ENCODE assay signal across 1 cellular context in the genomic region with DNA sequence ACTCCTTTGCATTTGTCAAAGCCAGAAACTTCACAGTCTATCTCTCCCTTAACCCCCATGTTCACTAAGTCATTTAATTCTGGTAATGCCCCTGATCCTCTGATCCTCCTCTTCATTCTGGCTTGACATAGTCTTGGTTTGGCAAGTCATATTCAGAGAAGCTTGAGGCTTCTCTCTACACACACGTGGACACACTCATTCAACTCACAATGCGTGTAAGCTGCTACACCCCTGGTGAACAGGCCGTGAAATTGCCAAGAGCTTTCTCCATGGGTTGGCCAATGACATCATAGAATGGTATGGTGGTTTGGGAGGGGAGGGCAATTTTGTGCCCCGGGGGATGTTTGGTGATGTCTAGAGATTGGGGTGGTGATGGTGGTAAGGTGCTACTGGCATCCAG.
TF ChIP-seq lines count a peak whose summit lies in the region.

No MANE protein-coding gene starts in this region.

TF ChIP-seq in GM23338, 12 proteins besides CTCF, POLR2A, EP300 and RAD21 (continued from another document):
- TF ChIP-seq, protein P1, sequence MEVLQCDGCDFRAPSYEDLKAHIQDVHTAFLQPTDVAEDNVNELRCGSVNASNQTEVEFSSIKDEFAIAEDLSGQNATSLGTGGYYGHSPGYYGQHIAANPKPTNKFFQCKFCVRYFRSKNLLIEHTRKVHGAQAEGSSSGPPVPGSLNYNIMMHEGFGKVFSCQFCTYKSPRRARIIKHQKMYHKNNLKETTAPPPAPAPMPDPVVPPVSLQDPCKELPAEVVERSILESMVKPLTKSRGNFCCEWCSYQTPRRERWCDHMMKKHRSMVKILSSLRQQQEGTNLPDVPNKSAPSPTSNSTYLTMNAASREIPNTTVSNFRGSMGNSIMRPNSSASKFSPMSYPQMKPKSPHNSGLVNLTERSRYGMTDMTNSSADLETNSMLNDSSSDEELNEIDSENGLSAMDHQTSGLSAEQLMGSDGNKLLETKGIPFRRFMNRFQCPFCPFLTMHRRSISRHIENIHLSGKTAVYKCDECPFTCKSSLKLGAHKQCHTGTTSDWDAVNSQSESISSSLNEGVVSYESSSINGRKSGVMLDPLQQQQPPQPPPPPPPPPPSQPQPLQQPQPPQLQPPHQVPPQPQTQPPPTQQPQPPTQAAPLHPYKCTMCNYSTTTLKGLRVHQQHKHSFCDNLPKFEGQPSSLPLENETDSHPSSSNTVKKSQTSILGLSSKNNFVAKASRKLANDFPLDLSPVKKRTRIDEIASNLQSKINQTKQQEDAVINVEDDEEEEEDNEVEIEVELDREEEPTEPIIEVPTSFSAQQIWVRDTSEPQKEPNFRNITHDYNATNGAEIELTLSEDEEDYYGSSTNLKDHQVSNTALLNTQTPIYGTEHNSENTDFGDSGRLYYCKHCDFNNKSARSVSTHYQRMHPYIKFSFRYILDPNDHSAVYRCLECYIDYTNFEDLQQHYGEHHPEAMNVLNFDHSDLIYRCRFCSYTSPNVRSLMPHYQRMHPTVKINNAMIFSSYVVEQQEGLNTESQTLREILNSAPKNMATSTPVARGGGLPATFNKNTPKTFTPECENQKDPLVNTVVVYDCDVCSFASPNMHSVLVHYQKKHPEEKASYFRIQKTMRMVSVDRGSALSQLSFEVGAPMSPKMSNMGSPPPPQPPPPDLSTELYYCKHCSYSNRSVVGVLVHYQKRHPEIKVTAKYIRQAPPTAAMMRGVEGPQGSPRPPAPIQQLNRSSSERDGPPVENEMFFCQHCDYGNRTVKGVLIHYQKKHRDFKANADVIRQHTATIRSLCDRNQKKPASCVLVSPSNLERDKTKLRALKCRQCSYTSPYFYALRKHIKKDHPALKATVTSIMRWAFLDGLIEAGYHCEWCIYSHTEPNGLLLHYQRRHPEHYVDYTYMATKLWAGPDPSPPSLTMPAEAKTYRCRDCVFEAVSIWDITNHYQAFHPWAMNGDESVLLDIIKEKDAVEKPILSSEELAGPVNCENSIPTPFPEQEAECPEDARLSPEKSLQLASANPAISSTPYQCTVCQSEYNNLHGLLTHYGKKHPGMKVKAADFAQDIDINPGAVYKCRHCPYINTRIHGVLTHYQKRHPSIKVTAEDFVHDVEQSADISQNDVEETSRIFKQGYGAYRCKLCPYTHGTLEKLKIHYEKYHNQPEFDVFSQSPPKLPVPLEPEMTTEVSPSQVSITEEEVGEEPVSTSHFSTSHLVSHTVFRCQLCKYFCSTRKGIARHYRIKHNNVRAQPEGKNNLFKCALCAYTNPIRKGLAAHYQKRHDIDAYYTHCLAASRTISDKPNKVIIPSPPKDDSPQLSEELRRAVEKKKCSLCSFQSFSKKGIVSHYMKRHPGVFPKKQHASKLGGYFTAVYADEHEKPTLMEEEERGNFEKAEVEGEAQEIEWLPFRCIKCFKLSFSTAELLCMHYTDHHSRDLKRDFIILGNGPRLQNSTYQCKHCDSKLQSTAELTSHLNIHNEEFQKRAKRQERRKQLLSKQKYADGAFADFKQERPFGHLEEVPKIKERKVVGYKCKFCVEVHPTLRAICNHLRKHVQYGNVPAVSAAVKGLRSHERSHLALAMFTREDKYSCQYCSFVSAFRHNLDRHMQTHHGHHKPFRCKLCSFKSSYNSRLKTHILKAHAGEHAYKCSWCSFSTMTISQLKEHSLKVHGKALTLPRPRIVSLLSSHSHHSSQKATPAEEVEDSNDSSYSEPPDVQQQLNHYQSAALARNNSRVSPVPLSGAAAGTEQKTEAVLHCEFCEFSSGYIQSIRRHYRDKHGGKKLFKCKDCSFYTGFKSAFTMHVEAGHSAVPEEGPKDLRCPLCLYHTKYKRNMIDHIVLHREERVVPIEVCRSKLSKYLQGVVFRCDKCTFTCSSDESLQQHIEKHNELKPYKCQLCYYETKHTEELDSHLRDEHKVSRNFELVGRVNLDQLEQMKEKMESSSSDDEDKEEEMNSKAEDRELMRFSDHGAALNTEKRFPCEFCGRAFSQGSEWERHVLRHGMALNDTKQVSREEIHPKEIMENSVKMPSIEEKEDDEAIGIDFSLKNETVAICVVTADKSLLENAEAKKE (CRISPR knock-in tag; IDR thresholded peaks at IDR 0.05): no peak
- TF ChIP-seq CREB1 (CRISPR knock-in tag; IDR thresholded peaks at IDR 0.05; ENCODE audit: low read depth) (no peak), EZH2phosphoT487 (IDR thresholded peaks at IDR 0.05; ENCODE audit: unreplicated experiment) (no peak), ZNF114 (CRISPR knock-in tag; IDR thresholded peaks at IDR 0.05) (no peak), JUNB (IDR thresholded peaks at IDR 0.05; ENCODE audit: unreplicated experiment) (no peak), EZH2 (IDR thresholded peaks at IDR 0.05; ENCODE audit: low read depth, unreplicated experiment) (no peak), POLR2AphosphoS5 (IDR thresholded peaks at IDR 0.05; ENCODE audit: low read depth) (no peak), STAT1 (IDR thresholded peaks at IDR 0.05; ENCODE audit: unreplicated experiment) (no peak), ZNF331 (CRISPR knock-in tag; IDR thresholded peaks at IDR 0.05; ENCODE audit: low read depth) (no peak)
- TF ChIP-seq, protein P2, sequence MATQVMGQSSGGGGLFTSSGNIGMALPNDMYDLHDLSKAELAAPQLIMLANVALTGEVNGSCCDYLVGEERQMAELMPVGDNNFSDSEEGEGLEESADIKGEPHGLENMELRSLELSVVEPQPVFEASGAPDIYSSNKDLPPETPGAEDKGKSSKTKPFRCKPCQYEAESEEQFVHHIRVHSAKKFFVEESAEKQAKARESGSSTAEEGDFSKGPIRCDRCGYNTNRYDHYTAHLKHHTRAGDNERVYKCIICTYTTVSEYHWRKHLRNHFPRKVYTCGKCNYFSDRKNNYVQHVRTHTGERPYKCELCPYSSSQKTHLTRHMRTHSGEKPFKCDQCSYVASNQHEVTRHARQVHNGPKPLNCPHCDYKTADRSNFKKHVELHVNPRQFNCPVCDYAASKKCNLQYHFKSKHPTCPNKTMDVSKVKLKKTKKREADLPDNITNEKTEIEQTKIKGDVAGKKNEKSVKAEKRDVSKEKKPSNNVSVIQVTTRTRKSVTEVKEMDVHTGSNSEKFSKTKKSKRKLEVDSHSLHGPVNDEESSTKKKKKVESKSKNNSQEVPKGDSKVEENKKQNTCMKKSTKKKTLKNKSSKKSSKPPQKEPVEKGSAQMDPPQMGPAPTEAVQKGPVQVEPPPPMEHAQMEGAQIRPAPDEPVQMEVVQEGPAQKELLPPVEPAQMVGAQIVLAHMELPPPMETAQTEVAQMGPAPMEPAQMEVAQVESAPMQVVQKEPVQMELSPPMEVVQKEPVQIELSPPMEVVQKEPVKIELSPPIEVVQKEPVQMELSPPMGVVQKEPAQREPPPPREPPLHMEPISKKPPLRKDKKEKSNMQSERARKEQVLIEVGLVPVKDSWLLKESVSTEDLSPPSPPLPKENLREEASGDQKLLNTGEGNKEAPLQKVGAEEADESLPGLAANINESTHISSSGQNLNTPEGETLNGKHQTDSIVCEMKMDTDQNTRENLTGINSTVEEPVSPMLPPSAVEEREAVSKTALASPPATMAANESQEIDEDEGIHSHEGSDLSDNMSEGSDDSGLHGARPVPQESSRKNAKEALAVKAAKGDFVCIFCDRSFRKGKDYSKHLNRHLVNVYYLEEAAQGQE (IDR thresholded peaks at IDR 0.05; ENCODE audit: unreplicated experiment): no peak
- TF ChIP-seq, protein P3, sequence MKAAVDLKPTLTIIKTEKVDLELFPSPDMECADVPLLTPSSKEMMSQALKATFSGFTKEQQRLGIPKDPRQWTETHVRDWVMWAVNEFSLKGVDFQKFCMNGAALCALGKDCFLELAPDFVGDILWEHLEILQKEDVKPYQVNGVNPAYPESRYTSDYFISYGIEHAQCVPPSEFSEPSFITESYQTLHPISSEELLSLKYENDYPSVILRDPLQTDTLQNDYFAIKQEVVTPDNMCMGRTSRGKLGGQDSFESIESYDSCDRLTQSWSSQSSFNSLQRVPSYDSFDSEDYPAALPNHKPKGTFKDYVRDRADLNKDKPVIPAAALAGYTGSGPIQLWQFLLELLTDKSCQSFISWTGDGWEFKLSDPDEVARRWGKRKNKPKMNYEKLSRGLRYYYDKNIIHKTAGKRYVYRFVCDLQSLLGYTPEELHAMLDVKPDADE (IDR thresholded peaks at IDR 0.05): no peak
